Comparison of ENCODE assay signal across 1 cellular context in the genomic region with DNA sequence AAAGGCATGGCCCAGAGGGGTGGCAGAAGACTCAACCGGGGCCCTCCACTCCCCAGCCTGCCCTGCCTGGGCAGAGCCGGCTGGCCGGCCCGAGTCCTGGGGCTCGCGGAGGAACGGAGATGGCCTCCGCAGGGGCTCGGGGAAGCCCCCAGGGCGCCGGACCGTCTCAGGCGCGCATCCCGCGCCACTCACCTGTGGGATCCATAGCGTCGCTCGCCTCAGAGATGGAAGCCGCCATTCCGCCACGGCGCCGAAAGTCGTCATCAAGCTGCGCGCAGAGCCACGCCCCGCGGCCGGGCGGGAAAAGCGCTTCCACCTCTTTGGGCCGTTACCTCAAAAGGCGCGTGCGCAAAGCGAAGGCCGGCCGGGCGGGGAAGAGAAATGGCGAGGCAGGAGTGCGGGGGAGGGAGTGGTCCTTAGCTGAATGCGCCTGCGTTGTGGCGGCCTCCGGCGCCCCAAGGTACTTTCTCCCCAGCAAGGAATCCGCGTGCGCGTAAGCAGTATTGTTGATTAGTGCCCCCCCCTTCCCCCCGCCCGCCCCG.
TF ChIP-seq lines count a peak whose summit lies in the region.

A gene with protein sequence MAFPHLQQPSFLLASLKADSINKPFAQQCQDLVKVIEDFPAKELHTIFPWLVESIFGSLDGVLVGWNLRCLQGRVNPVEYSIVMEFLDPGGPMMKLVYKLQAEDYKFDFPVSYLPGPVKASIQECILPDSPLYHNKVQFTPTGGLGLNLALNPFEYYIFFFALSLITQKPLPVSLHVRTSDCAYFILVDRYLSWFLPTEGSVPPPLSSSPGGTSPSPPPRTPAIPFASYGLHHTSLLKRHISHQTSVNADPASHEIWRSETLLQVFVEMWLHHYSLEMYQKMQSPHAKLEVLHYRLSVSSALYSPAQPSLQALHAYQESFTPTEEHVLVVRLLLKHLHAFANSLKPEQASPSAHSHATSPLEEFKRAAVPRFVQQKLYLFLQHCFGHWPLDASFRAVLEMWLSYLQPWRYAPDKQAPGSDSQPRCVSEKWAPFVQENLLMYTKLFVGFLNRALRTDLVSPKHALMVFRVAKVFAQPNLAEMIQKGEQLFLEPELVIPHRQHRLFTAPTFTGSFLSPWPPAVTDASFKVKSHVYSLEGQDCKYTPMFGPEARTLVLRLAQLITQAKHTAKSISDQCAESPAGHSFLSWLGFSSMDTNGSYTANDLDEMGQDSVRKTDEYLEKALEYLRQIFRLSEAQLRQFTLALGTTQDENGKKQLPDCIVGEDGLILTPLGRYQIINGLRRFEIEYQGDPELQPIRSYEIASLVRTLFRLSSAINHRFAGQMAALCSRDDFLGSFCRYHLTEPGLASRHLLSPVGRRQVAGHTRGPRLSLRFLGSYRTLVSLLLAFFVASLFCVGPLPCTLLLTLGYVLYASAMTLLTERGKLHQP (minus strand): TSS at position 265 of the 542 bp plus-strand sequence. CDS start 5,010 bp downstream, outside the sequence.

TF ChIP-seq in WTC11, 78 proteins besides CTCF, POLR2A, EP300 and RAD21 (continued from another document):
- TF ChIP-seq, protein P1, sequence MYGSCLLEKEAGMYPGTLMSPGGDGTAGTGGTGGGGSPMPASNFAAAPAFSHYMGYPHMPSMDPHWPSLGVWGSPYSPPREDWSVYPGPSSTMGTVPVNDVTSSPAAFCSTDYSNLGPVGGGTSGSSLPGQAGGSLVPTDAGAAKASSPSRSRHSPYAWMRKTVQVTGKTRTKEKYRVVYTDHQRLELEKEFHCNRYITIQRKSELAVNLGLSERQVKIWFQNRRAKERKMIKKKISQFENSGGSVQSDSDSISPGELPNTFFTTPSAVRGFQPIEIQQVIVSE (CRISPR knock-in tag; IDR thresholded peaks at IDR 0.05; ENCODE audit: borderline replicate concordance) = no peak
- TF ChIP-seq, protein P2, sequence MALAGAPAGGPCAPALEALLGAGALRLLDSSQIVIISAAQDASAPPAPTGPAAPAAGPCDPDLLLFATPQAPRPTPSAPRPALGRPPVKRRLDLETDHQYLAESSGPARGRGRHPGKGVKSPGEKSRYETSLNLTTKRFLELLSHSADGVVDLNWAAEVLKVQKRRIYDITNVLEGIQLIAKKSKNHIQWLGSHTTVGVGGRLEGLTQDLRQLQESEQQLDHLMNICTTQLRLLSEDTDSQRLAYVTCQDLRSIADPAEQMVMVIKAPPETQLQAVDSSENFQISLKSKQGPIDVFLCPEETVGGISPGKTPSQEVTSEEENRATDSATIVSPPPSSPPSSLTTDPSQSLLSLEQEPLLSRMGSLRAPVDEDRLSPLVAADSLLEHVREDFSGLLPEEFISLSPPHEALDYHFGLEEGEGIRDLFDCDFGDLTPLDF (CRISPR knock-in tag; IDR thresholded peaks at IDR 0.05) = peak; percentile 76; the same call in 1 of the 2 replicates
- TF ChIP-seq ATF1 (CRISPR knock-in tag; IDR thresholded peaks at IDR 0.05) (peak; percentile 53; the same call in 1 of the 2 replicates), CREM (CRISPR knock-in tag; IDR thresholded peaks at IDR 0.05) (peak; percentile 96), NFE2L1 (CRISPR knock-in tag; IDR thresholded peaks at IDR 0.05) (peak; percentile 67; the same call in 1 of the 2 replicates), IRF2 (CRISPR knock-in tag; IDR thresholded peaks at IDR 0.05; ENCODE audit: borderline replicate concordance, low read depth) (no peak), ZBTB21 (CRISPR knock-in tag; IDR thresholded peaks at IDR 0.05; ENCODE audit: borderline replicate concordance) (no peak), ESRRA (CRISPR knock-in tag; IDR thresholded peaks at IDR 0.05; ENCODE audit: borderline replicate concordance) (no peak), FOXP1 (CRISPR knock-in tag; IDR thresholded peaks at IDR 0.05; ENCODE audit: borderline replicate concordance) (peak; percentile 77; the same call in 1 of the 2 replicates), SP1 (CRISPR knock-in tag; conservative IDR thresholded peaks at IDR 0.05) (peak; percentile 98), NR1H2 (CRISPR knock-in tag; IDR thresholded peaks at IDR 0.05) (no peak), ZNF121 (CRISPR knock-in tag; IDR thresholded peaks at IDR 0.05) (no peak)
- TF ChIP-seq, protein P3, sequence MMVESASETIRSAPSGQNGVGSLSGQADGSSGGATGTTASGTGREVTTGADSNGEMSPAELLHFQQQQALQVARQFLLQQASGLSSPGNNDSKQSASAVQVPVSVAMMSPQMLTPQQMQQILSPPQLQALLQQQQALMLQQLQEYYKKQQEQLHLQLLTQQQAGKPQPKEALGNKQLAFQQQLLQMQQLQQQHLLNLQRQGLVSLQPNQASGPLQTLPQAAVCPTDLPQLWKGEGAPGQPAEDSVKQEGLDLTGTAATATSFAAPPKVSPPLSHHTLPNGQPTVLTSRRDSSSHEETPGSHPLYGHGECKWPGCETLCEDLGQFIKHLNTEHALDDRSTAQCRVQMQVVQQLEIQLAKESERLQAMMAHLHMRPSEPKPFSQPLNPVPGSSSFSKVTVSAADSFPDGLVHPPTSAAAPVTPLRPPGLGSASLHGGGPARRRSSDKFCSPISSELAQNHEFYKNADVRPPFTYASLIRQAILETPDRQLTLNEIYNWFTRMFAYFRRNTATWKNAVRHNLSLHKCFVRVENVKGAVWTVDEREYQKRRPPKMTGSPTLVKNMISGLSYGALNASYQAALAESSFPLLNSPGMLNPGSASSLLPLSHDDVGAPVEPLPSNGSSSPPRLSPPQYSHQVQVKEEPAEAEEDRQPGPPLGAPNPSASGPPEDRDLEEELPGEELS (CRISPR knock-in tag; IDR thresholded peaks at IDR 0.05) = peak; percentile 60
- TF ChIP-seq, protein P4, sequence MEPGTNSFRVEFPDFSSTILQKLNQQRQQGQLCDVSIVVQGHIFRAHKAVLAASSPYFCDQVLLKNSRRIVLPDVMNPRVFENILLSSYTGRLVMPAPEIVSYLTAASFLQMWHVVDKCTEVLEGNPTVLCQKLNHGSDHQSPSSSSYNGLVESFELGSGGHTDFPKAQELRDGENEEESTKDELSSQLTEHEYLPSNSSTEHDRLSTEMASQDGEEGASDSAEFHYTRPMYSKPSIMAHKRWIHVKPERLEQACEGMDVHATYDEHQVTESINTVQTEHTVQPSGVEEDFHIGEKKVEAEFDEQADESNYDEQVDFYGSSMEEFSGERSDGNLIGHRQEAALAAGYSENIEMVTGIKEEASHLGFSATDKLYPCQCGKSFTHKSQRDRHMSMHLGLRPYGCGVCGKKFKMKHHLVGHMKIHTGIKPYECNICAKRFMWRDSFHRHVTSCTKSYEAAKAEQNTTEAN (CRISPR knock-in tag; IDR thresholded peaks at IDR 0.05) = peak; percentile 27; the same call in 1 of the 2 replicates
- TF ChIP-seq, protein P5, sequence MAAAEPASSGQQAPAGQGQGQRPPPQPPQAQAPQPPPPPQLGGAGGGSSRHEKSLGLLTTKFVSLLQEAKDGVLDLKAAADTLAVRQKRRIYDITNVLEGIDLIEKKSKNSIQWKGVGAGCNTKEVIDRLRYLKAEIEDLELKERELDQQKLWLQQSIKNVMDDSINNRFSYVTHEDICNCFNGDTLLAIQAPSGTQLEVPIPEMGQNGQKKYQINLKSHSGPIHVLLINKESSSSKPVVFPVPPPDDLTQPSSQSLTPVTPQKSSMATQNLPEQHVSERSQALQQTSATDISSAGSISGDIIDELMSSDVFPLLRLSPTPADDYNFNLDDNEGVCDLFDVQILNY (CRISPR knock-in tag; IDR thresholded peaks at IDR 0.05) = peak; percentile 100
- TF ChIP-seq, protein P6, sequence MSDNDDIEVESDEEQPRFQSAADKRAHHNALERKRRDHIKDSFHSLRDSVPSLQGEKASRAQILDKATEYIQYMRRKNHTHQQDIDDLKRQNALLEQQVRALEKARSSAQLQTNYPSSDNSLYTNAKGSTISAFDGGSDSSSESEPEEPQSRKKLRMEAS (CRISPR knock-in tag; IDR thresholded peaks at IDR 0.05) = peak; percentile 86
- TF ChIP-seq, protein P7, sequence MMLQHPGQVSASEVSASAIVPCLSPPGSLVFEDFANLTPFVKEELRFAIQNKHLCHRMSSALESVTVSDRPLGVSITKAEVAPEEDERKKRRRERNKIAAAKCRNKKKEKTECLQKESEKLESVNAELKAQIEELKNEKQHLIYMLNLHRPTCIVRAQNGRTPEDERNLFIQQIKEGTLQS (CRISPR knock-in tag; conservative IDR thresholded peaks at IDR 0.05) = no peak
- TF ChIP-seq, protein P8, sequence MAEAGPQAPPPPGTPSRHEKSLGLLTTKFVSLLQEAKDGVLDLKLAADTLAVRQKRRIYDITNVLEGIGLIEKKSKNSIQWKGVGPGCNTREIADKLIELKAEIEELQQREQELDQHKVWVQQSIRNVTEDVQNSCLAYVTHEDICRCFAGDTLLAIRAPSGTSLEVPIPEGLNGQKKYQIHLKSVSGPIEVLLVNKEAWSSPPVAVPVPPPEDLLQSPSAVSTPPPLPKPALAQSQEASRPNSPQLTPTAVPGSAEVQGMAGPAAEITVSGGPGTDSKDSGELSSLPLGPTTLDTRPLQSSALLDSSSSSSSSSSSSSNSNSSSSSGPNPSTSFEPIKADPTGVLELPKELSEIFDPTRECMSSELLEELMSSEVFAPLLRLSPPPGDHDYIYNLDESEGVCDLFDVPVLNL (CRISPR knock-in tag; IDR thresholded peaks at IDR 0.05; ENCODE audit: borderline replicate concordance, low read depth) = peak; percentile 98
